Comparison of ENCODE assay signal across 21 cellular contexts in genomic region chr1:233656700-233657099, GRCh38. TPM values are rescaled to one million over a fixed set of nuclear protein-coding genes. Genes with fewer than 3 reads are reported as not detected.
"Had no signal": no experiment of that assay in that cellular context is flagged by ENCODE, and none has a peak within 500 bp of the region (broad histone marks: within the 10 kb centered on the region; RNA-seq: fewer than 3 reads in every experiment).

No MANE protein-coding gene starts in this region.

- H3K4me1 ChIP-seq: uterus had no signal

- H3K27ac Mint-ChIP-seq: activated CD4-positive, alpha-beta T cell treated with anti-CD3 and anti-CD28 coated beads, Interleukin-2, amount 10 ng/mL, durations not matched to agents 24 days and 14 days; activated CD8-positive, alpha-beta memory T cell treated with anti-CD3 and anti-CD28 coated beads, Interleukin-2, amount 10 ng/mL, durations not matched to agents 7 days and 5 days; activated CD8-positive, alpha-beta T cell treated with anti-CD3 and anti-CD28 coated beads for 36 hours; activated naive CD4-positive, alpha-beta T cell treated with anti-CD3 and anti-CD28 coated beads, Interleukin-2, amount 10 ng/mL, durations not matched to agents 7 days and 5 days; activated naive CD8-positive, alpha-beta T cell treated with anti-CD3 and anti-CD28 coated beads, Interleukin-2, amount 50 U/mL, for 24 hours; nephron; stimulated activated effector memory CD8-positive, alpha-beta T cell treated with anti-CD3 and anti-CD28 coated beads, Interleukin-12 subunit alpha, Interleukin-12 subunit beta, amount 100 ng/mL, for 72 hours; stimulated activated naive CD8-positive, alpha-beta T cell treated with anti-CD3 and anti-CD28 coated beads, Interleukin-15, amount 100 ng/mL, for 72 hours had no signal

- H3K4me3 ChIP-seq: ovary, uterus had no signal

- H3K36me3 ChIP-seq: neutrophil, ovary, uterus had no signal

- H3K4me3 Mint-ChIP-seq: activated CD4-positive, alpha-beta T cell treated with anti-CD3 and anti-CD28 coated beads, Interleukin-2, amount 10 ng/mL, durations not matched to agents 24 days and 14 days; activated CD8-positive, alpha-beta memory T cell treated with anti-CD3 and anti-CD28 coated beads, Interleukin-2, amount 10 ng/mL, durations not matched to agents 7 days and 5 days; activated CD8-positive, alpha-beta T cell treated with anti-CD3 and anti-CD28 coated beads for 36 hours; activated naive CD4-positive, alpha-beta T cell treated with anti-CD3 and anti-CD28 coated beads, Interleukin-2, amount 10 ng/mL, durations not matched to agents 7 days and 5 days; activated naive CD8-positive, alpha-beta T cell treated with anti-CD3 and anti-CD28 coated beads, Interleukin-2, amount 50 U/mL, for 24 hours; nephron; stimulated activated effector memory CD8-positive, alpha-beta T cell treated with anti-CD3 and anti-CD28 coated beads, Interleukin-12 subunit alpha, Interleukin-12 subunit beta, amount 100 ng/mL, for 72 hours; stimulated activated naive CD8-positive, alpha-beta T cell treated with anti-CD3 and anti-CD28 coated beads, Interleukin-15, amount 100 ng/mL, for 72 hours had no signal

- H3K9me3 Mint-ChIP-seq: activated CD4-positive, alpha-beta T cell treated with anti-CD3 and anti-CD28 coated beads, Interleukin-2, amount 10 ng/mL, durations not matched to agents 24 days and 14 days; activated CD8-positive, alpha-beta T cell treated with anti-CD3 and anti-CD28 coated beads for 36 hours; activated naive CD4-positive, alpha-beta T cell treated with anti-CD3 and anti-CD28 coated beads, Interleukin-2, amount 10 ng/mL, durations not matched to agents 7 days and 5 days; activated naive CD8-positive, alpha-beta T cell treated with anti-CD3 and anti-CD28 coated beads, Interleukin-2, amount 50 U/mL, for 24 hours; nephron had no signal

- DNase-seq: activated CD4-positive, alpha-beta T cell treated with anti-CD3 and anti-CD28 coated beads, Interleukin-2, amount 10 ng/mL, durations not matched to agents 24 days and 14 days; activated CD8-positive, alpha-beta memory T cell treated with anti-CD3 and anti-CD28 coated beads, Interleukin-2, amount 10 ng/mL, durations not matched to agents 7 days and 5 days; activated CD8-positive, alpha-beta T cell treated with anti-CD3 and anti-CD28 coated beads for 36 hours; activated effector memory CD4-positive, alpha-beta T cell treated with anti-CD3 and anti-CD28 coated beads, Interleukin-2, amount 50 U/mL, for 16 hours; activated naive CD4-positive, alpha-beta T cell treated with anti-CD3 and anti-CD28 coated beads, Interleukin-2, amount 10 ng/mL, durations not matched to agents 7 days and 5 days; activated naive CD8-positive, alpha-beta T cell treated with anti-CD3 and anti-CD28 coated beads, Interleukin-2, amount 50 U/mL, for 24 hours; activated T-cell treated with anti-CD3 and anti-CD28 coated beads for 4 hours; effector CD4-positive, alpha-beta T cell; hypothalamus; mesenchymal stem cell; ovary; stimulated activated CD4-positive, alpha-beta T cell treated with anti-CD3 and anti-CD28 coated beads, Interleukin-2, amount 100 ng/mL, for 24 hours; stimulated activated naive CD8-positive, alpha-beta T cell treated with anti-CD3 and anti-CD28 coated beads, Interleukin-15, amount 100 ng/mL, for 72 hours; T-helper 2 cell; uterus had no signal

- H3K4me1 Mint-ChIP-seq: activated CD4-positive, alpha-beta T cell treated with anti-CD3 and anti-CD28 coated beads, Interleukin-2, amount 10 ng/mL, durations not matched to agents 24 days and 14 days; activated CD8-positive, alpha-beta memory T cell treated with anti-CD3 and anti-CD28 coated beads, Interleukin-2, amount 10 ng/mL, durations not matched to agents 7 days and 5 days; activated naive CD4-positive, alpha-beta T cell treated with anti-CD3 and anti-CD28 coated beads, Interleukin-2, amount 10 ng/mL, durations not matched to agents 7 days and 5 days; activated naive CD8-positive, alpha-beta T cell treated with anti-CD3 and anti-CD28 coated beads, Interleukin-2, amount 50 U/mL, for 24 hours; stimulated activated effector memory CD8-positive, alpha-beta T cell treated with anti-CD3 and anti-CD28 coated beads, Interleukin-12 subunit alpha, Interleukin-12 subunit beta, amount 100 ng/mL, for 72 hours; stimulated activated naive CD8-positive, alpha-beta T cell treated with anti-CD3 and anti-CD28 coated beads, Interleukin-15, amount 100 ng/mL, for 72 hours had no signal

- ATAC-seq: activated CD4-positive, CD25-positive, alpha-beta regulatory T cell treated with anti-CD3 and anti-CD28 coated beads, Interleukin-2, amount 50 U/mL, for 24 hours; activated CD8-positive, alpha-beta memory T cell treated with anti-CD3 and anti-CD28 coated beads, Interleukin-2, amount 10 ng/mL, durations not matched to agents 7 days and 5 days; activated CD8-positive, alpha-beta T cell treated with anti-CD3 and anti-CD28 coated beads for 36 hours; activated naive CD8-positive, alpha-beta T cell treated with anti-CD3 and anti-CD28 coated beads, Interleukin-2, amount 50 U/mL, for 24 hours; sciatic nerve; stimulated activated effector memory CD8-positive, alpha-beta T cell treated with anti-CD3 and anti-CD28 coated beads, Interleukin-12 subunit alpha, Interleukin-12 subunit beta, amount 100 ng/mL, for 72 hours; stimulated activated naive CD8-positive, alpha-beta T cell treated with anti-CD3 and anti-CD28 coated beads, Interleukin-15, amount 100 ng/mL, for 72 hours had no signal

- H3K9me3 ChIP-seq: neutrophil, ovary, uterus had no signal

- H3K36me3 Mint-ChIP-seq: activated CD8-positive, alpha-beta memory T cell treated with anti-CD3 and anti-CD28 coated beads, Interleukin-2, amount 10 ng/mL, durations not matched to agents 7 days and 5 days; activated naive CD4-positive, alpha-beta T cell treated with anti-CD3 and anti-CD28 coated beads, Interleukin-2, amount 10 ng/mL, durations not matched to agents 7 days and 5 days; stimulated activated effector memory CD8-positive, alpha-beta T cell treated with anti-CD3 and anti-CD28 coated beads, Interleukin-12 subunit alpha, Interleukin-12 subunit beta, amount 100 ng/mL, for 72 hours had no signal

- H3K27me3 Mint-ChIP-seq: activated CD4-positive, alpha-beta T cell treated with anti-CD3 and anti-CD28 coated beads, Interleukin-2, amount 10 ng/mL, durations not matched to agents 24 days and 14 days; activated naive CD4-positive, alpha-beta T cell treated with anti-CD3 and anti-CD28 coated beads, Interleukin-2, amount 10 ng/mL, durations not matched to agents 7 days and 5 days had no signal

- H3K27ac ChIP-seq: neutrophil, ovary, uterus had no signal

- H3K27me3 ChIP-seq: neutrophil, ovary, uterus had no signal

RNA-seq across cellular contexts. Expression of gene KCNK1, which starts 42.8 kb away (rescaled TPM):
- total RNA-seq: activated CD8-positive, alpha-beta T cell treated with anti-CD3 and anti-CD28 coated beads for 36 hours; myocyte had no signal
